35 cellular contexts compared by ENCODE assay signal in the genomic region with DNA sequence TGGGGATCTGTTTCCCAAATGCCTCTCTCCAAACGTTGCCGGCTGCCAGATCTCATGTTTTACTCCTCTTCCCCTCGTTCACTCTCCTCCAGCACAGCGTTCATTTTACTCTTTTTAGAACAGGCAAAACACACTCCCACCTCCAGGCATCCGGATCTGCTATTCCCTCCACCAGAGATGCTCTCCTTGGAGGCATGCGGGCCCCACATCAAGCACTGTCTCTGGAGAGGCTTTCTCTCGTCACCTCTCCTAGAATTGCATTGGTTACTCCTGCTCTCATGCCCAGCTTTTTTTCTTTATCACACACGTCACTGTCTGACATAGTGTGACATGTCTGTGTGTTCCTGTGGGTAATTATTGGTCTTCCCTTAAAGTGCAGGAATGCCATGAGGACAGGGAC. TPM values are rescaled to one million over a fixed set of nuclear protein-coding genes. Genes with fewer than 3 reads are reported as not detected.
"Had no signal": no experiment of that assay in that cellular context is flagged by ENCODE, and none has a peak within 500 bp of the region (broad histone marks: within the 10 kb centered on the region; RNA-seq: fewer than 3 reads in every experiment).

No MANE protein-coding gene starts in this region.

- DNase-seq: activated B cell treated with CpG ODN at 0.5 μM for 24 hours; activated CD4-positive, alpha-beta memory T cell treated with anti-CD3 and anti-CD28 coated beads for 36 hours; activated CD4-positive, alpha-beta T cell treated with anti-CD3 and anti-CD28 coated beads for 4 hours; activated CD4-positive, alpha-beta T cell treated with anti-CD3 and anti-CD28 coated beads, Interleukin-2, amount 50 U/mL, for 1 hour; activated CD4-positive, CD25-positive, alpha-beta regulatory T cell treated with anti-CD3 and anti-CD28 coated beads, Interleukin-2, amount 50 U/mL, for 72 hours; activated CD8-positive, alpha-beta memory T cell treated with anti-CD3 and anti-CD28 coated beads, Interleukin-2, amount 50 U/mL, for 4 hours; activated effector memory CD4-positive, alpha-beta T cell treated with Interleukin-2 at 50 U/mL for 16 hours; activated naive CD4-positive, alpha-beta T cell treated with anti-CD3 and anti-CD28 coated beads, Interleukin-2, amount 50 U/mL, for 16 hours; activated naive CD8-positive, alpha-beta T cell treated with anti-CD3 and anti-CD28 coated beads for 36 hours; activated T-cell treated with anti-CD3 and anti-CD28 coated beads for 4 hours; activated T-cell treated with anti-CD3 and anti-CD28 coated beads, Interleukin-2, amount 50 U/mL, for 48 hours; amniotic stem cell; aorta; Karpas-422; KBM-7; NCI-H1105; NCI-H1417 treated with DMSO at 0.1 percent for 48 hours; NCI-H1694; NCI-H1930; NCI-H2081 treated with DMSO at 0.1 percent for 48 hours; NCI-H226; NCI-H524 treated with DMSO at 0.1 percent for 48 hours; NK-92 treated with Interleukin-12 subunit alpha and Interleukin-12 subunit beta, amount 100 ng/mL, for 24 hours; PC-3; Right ventricle myocardium superior; SW 1271; T-helper 1 cell; T-helper 2 cell; T-helper 9 cell had no signal

- H3K27ac ChIP-seq: cardiac muscle cell, RWPE1, VCaP had no signal

- H3K4me3 Mint-ChIP-seq: activated B cell treated with CpG ODN at 0.5 μM for 24 hours; activated CD4-positive, alpha-beta memory T cell treated with anti-CD3 and anti-CD28 coated beads for 36 hours; activated naive CD8-positive, alpha-beta T cell treated with anti-CD3 and anti-CD28 coated beads for 36 hours; central memory CD8-positive, alpha-beta T cell had no signal

- ATAC-seq: PC-3 had no signal

- H3K27ac Mint-ChIP-seq: activated B cell treated with CpG ODN at 0.5 μM for 24 hours; activated CD4-positive, alpha-beta memory T cell treated with anti-CD3 and anti-CD28 coated beads for 36 hours; activated naive CD8-positive, alpha-beta T cell treated with anti-CD3 and anti-CD28 coated beads for 36 hours had no signal

- H3K36me3 Mint-ChIP-seq: activated CD4-positive, alpha-beta memory T cell treated with anti-CD3 and anti-CD28 coated beads for 36 hours; activated naive CD8-positive, alpha-beta T cell treated with anti-CD3 and anti-CD28 coated beads for 36 hours had no signal

- H3K36me3 ChIP-seq: cardiac muscle cell had no signal

- H3K4me3 ChIP-seq: cardiac muscle cell had no signal

- H3K27me3 ChIP-seq: cardiac muscle cell had no signal

- H3K9me3 Mint-ChIP-seq: activated CD4-positive, alpha-beta memory T cell treated with anti-CD3 and anti-CD28 coated beads for 36 hours; activated naive CD8-positive, alpha-beta T cell treated with anti-CD3 and anti-CD28 coated beads for 36 hours; central memory CD8-positive, alpha-beta T cell had no signal

RNA-seq across cellular contexts. Expression of a gene that starts 23.4 kb away (rescaled TPM):
- total RNA-seq: activated B cell treated with CpG ODN at 0.5 μM for 24 hours; activated CD4-positive, alpha-beta memory T cell treated with anti-CD3 and anti-CD28 coated beads for 36 hours; cardiac muscle cell; MCF 10A; NCI-H460; PC-3 had no signal
- polyA plus RNA-seq: cardiac muscle cell had no signal

RNA-seq across cellular contexts. Expression of a gene that starts 34.4 kb away (rescaled TPM):
- total RNA-seq: activated B cell treated with CpG ODN at 0.5 μM for 24 hours; activated CD4-positive, alpha-beta memory T cell treated with anti-CD3 and anti-CD28 coated beads for 36 hours; MCF 10A; Right ventricle myocardium superior had no signal
- polyA plus RNA-seq: aorta had no signal
